ENCODE assay signal across 24 cellular contexts in the genomic region with DNA sequence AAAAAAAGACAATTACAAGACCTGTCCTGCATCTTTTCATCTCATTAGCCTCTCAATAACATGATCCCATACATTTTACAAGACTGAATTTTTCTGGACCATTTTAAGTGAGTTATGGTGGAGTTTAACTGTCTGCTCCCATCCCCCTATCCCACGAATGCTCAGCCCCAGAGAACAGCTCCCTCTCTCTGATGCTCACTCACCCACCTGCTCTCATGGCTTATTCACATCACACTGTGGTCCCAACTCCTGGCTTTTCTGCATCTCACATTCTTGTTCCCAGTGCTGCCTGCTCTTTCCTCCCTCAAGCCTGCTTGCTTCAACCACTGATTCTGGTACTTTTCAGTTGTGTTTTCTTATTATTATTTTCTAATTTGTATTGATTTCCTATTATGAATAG. TPM values are rescaled to one million over a fixed set of nuclear protein-coding genes. Genes with fewer than 3 reads are reported as not detected.
DNase-seq lines count a peak whose midpoint lies in the region; ATAC-seq, FAIRE-seq and TF ChIP-seq lines count a peak whose summit lies in the region.
"Had no signal": no experiment of that assay in that cellular context is flagged by ENCODE, and none has a peak within 500 bp of the region (broad histone marks: within the 10 kb centered on the region; RNA-seq: fewer than 3 reads in every experiment).

No MANE protein-coding gene starts in this region.

- intact Hi-C loops in heart right ventricle (cut with DNase I) (no loop called here), left ventricle myocardium superior (cut with micrococcal nuclease) (no loop called here)

- peaks cover 3% of the 10 kb centered on the region for H3K9me3 Mint-ChIP-seq in astrocyte (ENCODE audit: unreplicated experiment)
- H3K9me3 Mint-ChIP-seq: memory B cell, T-cell had no signal

- no peak overlapping the region for H3K4me3 ChIP-seq in heart right ventricle
- H3K4me3 ChIP-seq in astrocyte (ENCODE audit: insufficient read depth, low read depth, low read length), result no peak overlapping the region
- no peak overlapping the region for H3K4me3 ChIP-seq in upper lobe of left lung
- H3K4me3 ChIP-seq: hepatocyte, pancreas, tibial nerve had no signal

- no peak overlapping the region for H3K9ac ChIP-seq in astrocyte (ENCODE audit: low read length)

- H3K9me3 ChIP-seq in heart right ventricle (no peaks in the 10 kb centered on the region), astrocyte (ENCODE audit: insufficient read depth, low read depth, low read length) (no peaks in the 10 kb centered on the region), upper lobe of left lung (no peaks in the 10 kb centered on the region)
- H3K9me3 ChIP-seq: pancreas, tibial nerve had no signal

- peak overlapping the region; percentile 76 for H3K27ac Mint-ChIP-seq in astrocyte (ENCODE audit: unreplicated experiment)
- H3K27ac Mint-ChIP-seq: memory B cell, naive B cell had no signal

- H3K27me3 ChIP-seq in heart right ventricle (no peaks in the 10 kb centered on the region), astrocyte (ENCODE audit: insufficient read depth, low read length) (no peaks in the 10 kb centered on the region), upper lobe of left lung (no peaks in the 10 kb centered on the region)
- H3K27me3 ChIP-seq: hepatocyte, pancreas, tibial nerve had no signal

- H3K4me2 ChIP-seq in astrocyte (ENCODE audit: low read length), result no peak overlapping the region
- H3K4me2 ChIP-seq: hepatocyte had no signal

- H4K20me1 ChIP-seq in astrocyte (ENCODE audit: insufficient read depth, low read length), result no peaks in the 10 kb centered on the region

- no peak for FAIRE-seq in astrocyte (lab: Jason Lieb, UNC)
- FAIRE-seq: colon, D721Med, G401.6, GM19239, islet of Langerhans, pancreas had no signal

- TF ChIP-seq EP300 in upper lobe of left lung (IDR thresholded peaks at IDR 0.05), result no peak

- peaks cover 19% of the 10 kb centered on the region for H3K4me1 Mint-ChIP-seq in astrocyte (ENCODE audit: low read depth, unreplicated experiment)
- H3K4me1 Mint-ChIP-seq: memory B cell had no signal

- ATAC-seq in heart right ventricle, result no peak
- no peak for ATAC-seq in left ventricle myocardium superior
- no peak for ATAC-seq in upper lobe of left lung (ENCODE audit: low FRiP score in 2 of 2)

- H3K4me1 ChIP-seq in heart right ventricle (peaks cover 0 to 29% (median 11%) of the 10 kb centered on the region in 9 donors), astrocyte (ENCODE audit: insufficient read depth, low read length) (peaks cover 22% of the 10 kb centered on the region), upper lobe of left lung (peaks cover 13 to 19% (median 17%) of the 10 kb centered on the region in 4 donors)
- H3K4me1 ChIP-seq: pancreas had no signal

- H3K4me3 Mint-ChIP-seq in astrocyte (ENCODE audit: unreplicated experiment), result no peak overlapping the region
- H3K4me3 Mint-ChIP-seq: memory B cell, naive B cell had no signal

- TF ChIP-seq CTCF in heart right ventricle (IDR thresholded peaks at IDR 0.05) (no peak), astrocyte (IDR thresholded peaks at IDR 0.05; ENCODE audit: insufficient read depth, low read depth, low read length) (no peak), upper lobe of left lung (IDR thresholded peaks at IDR 0.05) (no peak)

- H3K27me3 Mint-ChIP-seq in astrocyte (ENCODE audit: low read depth, unreplicated experiment), result peaks cover 2% of the 10 kb centered on the region

- H3K36me3 ChIP-seq in heart right ventricle (no peaks in the 10 kb centered on the region), astrocyte (ENCODE audit: insufficient read depth, low read length) (no peaks in the 10 kb centered on the region), upper lobe of left lung (no peaks in the 10 kb centered on the region)
- H3K36me3 ChIP-seq: pancreas, tibial nerve had no signal

- H2AFZ ChIP-seq in astrocyte (ENCODE audit: low read depth, low read length), result no peak overlapping the region
- H2AFZ ChIP-seq: hepatocyte had no signal

- no peak for TF ChIP-seq POLR2A in upper lobe of left lung (IDR thresholded peaks at IDR 0.05)

- no peaks in the 10 kb centered on the region for H3K36me3 Mint-ChIP-seq in astrocyte (ENCODE audit: low read depth, unreplicated experiment)
- H3K36me3 Mint-ChIP-seq: memory B cell, naive B cell, T-cell had no signal

- peak; percentile 14 for DNase-seq in NCI-H146 treated with DMSO at 0.1 percent for 48 hours (lab: John Stamatoyannopoulos, UW; ENCODE audit: unreplicated experiment)
- DNase-seq in NCI-H146 (lab: John Stamatoyannopoulos, UW), result no peak
- DNase-seq in heart right ventricle, result no peak
- DNase-seq in left ventricle myocardium superior, result no peak
- peak; percentile 8 for DNase-seq in astrocyte (ENCODE audit: low read depth)
- DNase-seq in upper lobe of left lung, result no peak
- no peak for DNase-seq in amniotic stem cell (lab: John Stamatoyannopoulos, UW)
- no peak for DNase-seq in cortex of kidney (lab: John Stamatoyannopoulos, UW)
- DNase-seq: activated gamma-delta T cell treated with Interleukin-2 at 50 U/mL for 16 hours, GOT3, naive B cell, NCI-H2107, NCI-H510A, pancreas, T-cell had no signal

- 50 to 57% methylated on average over 1 of the region's 1 CpG for WGBS in heart right ventricle, 2 donors
- 40 to 67% methylated on average over 1 of the region's 1 CpG for WGBS in upper lobe of left lung, 2 donors

- peak overlapping the region in 7 of 10 donors; percentile 0 to 79 (median 65) for H3K27ac ChIP-seq in heart right ventricle
- H3K27ac ChIP-seq in astrocyte (ENCODE audit: low read depth, low read length), result no peak overlapping the region
- peak overlapping the region in 3 of 4 donors; percentile 5 to 72 (median 10) for H3K27ac ChIP-seq in upper lobe of left lung
- H3K27ac ChIP-seq: 22Rv1, hepatocyte, pancreas had no signal

- H3K79me2 ChIP-seq in astrocyte (ENCODE audit: insufficient read depth, low read length), result no peaks in the 10 kb centered on the region
- H3K79me2 ChIP-seq: hepatocyte had no signal

RNA-seq across cellular contexts. Expression of gene CCSER2, which starts 20.4 kb away (rescaled TPM):
- 100 to 1,000 TPM; 124 to 252 (median 219) TPM for total RNA-seq in heart right ventricle
- polyA plus RNA-seq in heart right ventricle, result 10 to 100 TPM; 27.5 to 29.7 TPM
- 163 TPM for total RNA-seq in left ventricle myocardium superior
- 97.6 and 100 TPM in 2 replicates for total RNA-seq in astrocyte
- total RNA-seq in upper lobe of left lung, result 10 to 100 TPM; 28.7 to 78.9 (median 52.6) TPM

Comparison
In these comparisons a context has a peak if more than half of its experiments do, and no peak if none do; other contexts are left out.
1. DNase-seq: peak in NCI-H146 treated with DMSO at 0.1 percent for 48 hours (single experiment) and astrocyte (single experiment); none in NCI-H146 (single experiment), heart right ventricle (0 of 2), left ventricle myocardium superior (single experiment), upper lobe of left lung (0 of 2), amniotic stem cell (single experiment) and cortex of kidney (single experiment).